8 cellular contexts compared by ENCODE assay signal in the genomic region with DNA sequence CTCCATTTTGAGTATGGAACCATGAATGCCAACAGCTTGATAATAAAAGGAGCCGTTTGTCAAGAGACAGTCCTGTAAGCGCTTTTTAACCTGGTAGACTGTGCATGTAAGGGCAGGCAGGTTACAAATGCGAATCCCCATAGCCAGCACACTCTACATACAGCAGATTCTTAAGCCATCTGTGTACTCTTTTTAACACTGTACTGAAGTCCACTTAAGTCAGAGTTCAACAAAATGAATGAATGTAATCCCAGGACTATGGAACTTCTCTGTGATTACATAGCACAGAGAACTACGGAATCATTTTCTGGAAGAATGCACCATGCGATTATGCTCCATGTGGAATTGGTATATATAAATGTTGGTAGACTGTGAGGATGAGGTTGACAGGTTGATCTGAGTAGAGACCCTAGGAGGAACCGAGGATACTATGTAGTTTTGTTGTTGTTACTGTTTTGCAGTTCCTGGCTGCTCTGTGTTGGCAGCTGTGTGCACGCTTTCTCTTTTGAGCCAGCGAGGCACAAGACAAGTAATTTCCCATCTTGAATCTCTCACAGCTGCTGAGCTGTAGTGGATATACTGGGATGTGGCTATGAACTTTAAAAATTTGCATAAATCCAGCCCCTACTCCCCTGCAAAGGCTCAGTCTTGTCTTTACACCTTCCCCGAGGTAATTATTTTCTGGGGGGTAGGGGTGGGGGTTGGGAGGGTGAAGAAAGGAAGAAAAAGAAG. TPM values are rescaled to one million over a fixed set of nuclear protein-coding genes. Genes with fewer than 3 reads are reported as not detected.
DNase-seq lines count a peak whose midpoint lies in the region; ATAC-seq and TF ChIP-seq lines count a peak whose summit lies in the region.

No MANE protein-coding gene starts in this region.

- H2AFZ ChIP-seq in PC-9 = peak overlapping the region; percentile 89

- H3F3A ChIP-seq in PC-9 (ENCODE audit: insufficient read depth, low read depth) = peaks cover 14% of the 10 kb centered on the region; the same call in 1 of the 2 replicates

- peak overlapping the region; percentile 92 for H3K4me2 ChIP-seq in PC-9

- peaks cover 45% of the 10 kb centered on the region for H3K4me1 ChIP-seq in PC-9 (replicated peaks; ENCODE audit: insufficient read depth)

- H3K36me3 Mint-ChIP-seq in nephron (ENCODE audit: low read depth) = peaks cover 14% of the 10 kb centered on the region

- POLR2A ChIA-PET in PC-9 (lab: Charles Lee; ENCODE audit: unreplicated experiment) = interaction anchor here (0.6 to 0.7 kb wide), 4 partner anchors 11 to 135 kb away, joined by 4 to 10 read pairs (median 4); no protein-coding TSS in a partner anchor

- H3K27ac Mint-ChIP-seq in nephron = peak overlapping the region; percentile 55 to 88 (median 67)

- no peaks in the 10 kb centered on the region for H3K27me3 ChIP-seq in PC-9 (ENCODE audit: insufficient read depth, low read depth)

- DNase-seq in PC-9 = peak in 1 of 2 experiments; percentile 62
- no peak for DNase-seq in epithelial cell of prostate (ENCODE audit: low read depth, low spot score)
- DNase-seq in GM19240 (ENCODE audit: insufficient read length, low spot score) = no peak
- DNase-seq in dermis blood vessel endothelial cell = no peak

- no TSS peak for BruUV-seq in PC-9 (replicated peaks; lab: Mats Ljungman, UMichigan)

- peaks cover 81% of the 10 kb centered on the region for H3K79me2 ChIP-seq in PC-9 (ENCODE audit: low read depth)

- peak overlapping the region; percentile 83 to 88 (median 84) for H3K4me3 Mint-ChIP-seq in nephron

- H3K4me3 ChIP-seq in PC-9 = peak overlapping the region; percentile 78

- H3K27me3 Mint-ChIP-seq in nephron (ENCODE audit: low read depth) = peaks cover 3% of the 10 kb centered on the region

- no peak for TF ChIP-seq POLR2A in GM18505 (IDR thresholded peaks at IDR 0.05; ENCODE audit: borderline replicate concordance, extremely low read depth, insufficient read depth, insufficient read length)

- ATAC-seq in GM18505 (IDR thresholded peaks at IDR 0.05; ENCODE audit: unreplicated experiment) (peak; percentile 34), HG02885 (IDR thresholded peaks at IDR 0.05; ENCODE audit: poor library complexity, unreplicated experiment) (peak; percentile 43)

- H3K27ac ChIP-seq in 22Rv1 = peak overlapping the region; percentile 48
- H3K27ac ChIP-seq in PC-9 = peak overlapping the region; percentile 60
- H3K27ac ChIP-seq in epithelial cell of prostate = peak overlapping the region; percentile 50

- no peaks in the 10 kb centered on the region for H3K9me3 Mint-ChIP-seq in nephron

- CTCF ChIA-PET in PC-9 (lab: Charles Lee) = interaction anchor here (0.6 to 0.9 kb wide), 5 partner anchors 17 to 146 kb away, joined by 3 to 8 read pairs (median 4); no protein-coding TSS in a partner anchor

- no peaks in the 10 kb centered on the region for H3K9me3 ChIP-seq in PC-9 (ENCODE audit: insufficient read depth, low read depth)

- TF ChIP-seq CTCF in 22Rv1 (IDR thresholded peaks at IDR 0.05) (no peak), PC-9 (conservative IDR thresholded peaks at IDR 0.05) (no peak), nephron (IDR thresholded peaks at IDR 0.05; ENCODE audit: unreplicated experiment in 3 of 3) (no peak)

- peaks cover 34% of the 10 kb centered on the region for H3K36me3 ChIP-seq in PC-9 (ENCODE audit: low read depth)

- H3K4me1 Mint-ChIP-seq in nephron = peaks cover 31% of the 10 kb centered on the region

- H4K20me1 ChIP-seq in PC-9 (ENCODE audit: insufficient read depth) = no peaks in the 10 kb centered on the region

- intact Hi-C loops in PC-9 (cut with micrococcal nuclease; ENCODE audit: unreplicated experiment) = loop anchor here (1.0 to 2.0 kb wide), 5 partner anchors 34 to 145 kb away; no protein-coding TSS in a partner anchor

- no peaks in the 10 kb centered on the region for H3K9me2 ChIP-seq in PC-9 (ENCODE audit: insufficient read depth)

RNA-seq across cellular contexts. Expression of a gene that starts 21.9 kb away (rescaled TPM):
- total RNA-seq in PC-9 (2021) (71.9 and 75.9 TPM in 2 replicates), dermis blood vessel endothelial cell (18.5 and 22.4 TPM in 2 replicates)
